ENCODE assay signal across 26 cellular contexts in the genomic region with DNA sequence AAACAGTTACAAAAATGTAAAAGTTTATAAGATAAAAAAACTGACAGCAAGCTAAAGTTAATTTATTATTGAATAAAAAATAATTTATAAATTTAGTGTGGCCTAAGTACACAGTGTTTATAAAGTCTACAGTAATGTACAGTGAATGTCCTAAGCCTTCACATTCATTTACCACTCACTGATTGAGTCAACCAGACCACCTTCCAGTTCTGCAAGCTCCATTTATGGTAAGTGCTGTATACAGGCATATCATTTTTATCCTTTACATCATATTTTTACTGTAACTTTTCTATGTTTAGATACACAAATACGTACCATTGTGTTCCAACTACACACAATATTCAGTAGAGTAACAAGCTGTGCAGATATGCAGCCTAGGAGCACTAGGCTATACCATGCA.
"Had no signal": no experiment of that assay in that cellular context is flagged by ENCODE, and none has a peak within 500 bp of the region (broad histone marks: within the 10 kb centered on the region; RNA-seq: fewer than 3 reads in every experiment).

No MANE protein-coding gene starts in this region.

- ATAC-seq: effector memory CD8-positive, alpha-beta T cell; esophagus mucosa; foreskin keratinocyte; gastrocnemius medialis; gastroesophageal sphincter; heart left ventricle; heart right ventricle had no signal

- H3K4me1 ChIP-seq: colonic mucosa, esophagus muscularis mucosa, esophagus squamous epithelium, foreskin keratinocyte, gastrocnemius medialis, gastroesophageal sphincter, heart left ventricle, heart right ventricle had no signal

- DNase-seq: colonic mucosa; cortex of kidney; dermis blood vessel endothelial cell; dorsolateral prefrontal cortex; effector CD4-positive, alpha-beta T cell; effector CD8-positive, alpha-beta T cell; effector memory CD4-positive, alpha-beta T cell; effector memory CD8-positive, alpha-beta T cell; endodermal cell; erythroblast; esophagus squamous epithelium; foreskin fibroblast; foreskin keratinocyte; foreskin melanocyte; gastrocnemius medialis; glutamatergic neuron; head of caudate nucleus; heart left ventricle; heart right ventricle had no signal

- H3K27ac ChIP-seq: colonic mucosa, coronary artery, dorsolateral prefrontal cortex, epithelial cell of prostate, esophagus muscularis mucosa, esophagus squamous epithelium, foreskin keratinocyte, gastrocnemius medialis, gastroesophageal sphincter, heart left ventricle, heart right ventricle had no signal

- H3K9me3 ChIP-seq: colonic mucosa, esophagus muscularis mucosa, gastrocnemius medialis had no signal

- FAIRE-seq: colon, endothelial cell of umbilical vein had no signal

- H3K36me3 ChIP-seq: colonic mucosa, esophagus muscularis mucosa, esophagus squamous epithelium, gastrocnemius medialis, gastroesophageal sphincter, heart left ventricle, heart right ventricle had no signal

- H3K4me3 ChIP-seq: colonic mucosa, coronary artery, dorsolateral prefrontal cortex, esophagus muscularis mucosa, esophagus squamous epithelium, gastrocnemius medialis, gastroesophageal sphincter, heart left ventricle, heart right ventricle had no signal

- H3K27me3 ChIP-seq: colonic mucosa, dorsolateral prefrontal cortex, esophagus muscularis mucosa, esophagus squamous epithelium, foreskin keratinocyte, gastrocnemius medialis, gastroesophageal sphincter, heart left ventricle, heart right ventricle had no signal
